Comparison of ENCODE assay signal across 1 cellular context in genomic region chr2:181790716-181791649, GRCh38.
TF ChIP-seq lines count a peak whose summit lies in the region.

No MANE protein-coding gene starts in this region.

TF ChIP-seq in HepG2, 621 proteins besides CTCF, POLR2A, EP300 and RAD21 (continued from another document and continues in another):
- TF ChIP-seq AHDC1 (CRISPR knock-in tag; IDR thresholded peaks at IDR 0.05; ENCODE audit: borderline replicate concordance) (peak; percentile 88; the same call in 1 of the 2 replicates), ZMYM4 (CRISPR knock-in tag; IDR thresholded peaks at IDR 0.05) (peak; percentile 90), ZBTB21 (CRISPR knock-in tag; IDR thresholded peaks at IDR 0.05) (0 out of 2 replicates have a peak, but pooled peaks have one; percentile 41), ERF (CRISPR knock-in tag; IDR thresholded peaks at IDR 0.05) (peak; percentile 38), ASH2L (IDR thresholded peaks at IDR 0.05; ENCODE audit: insufficient read length, low read depth, low read length) (peak; percentile 84), ZNF20 (CRISPR knock-in tag; IDR thresholded peaks at IDR 0.05) (no peak), ZNF788 (CRISPR knock-in tag; IDR thresholded peaks at IDR 0.05; ENCODE audit: borderline replicate concordance) (no peak; the same call in 1 of the 2 replicates), MAZ (IDR thresholded peaks at IDR 0.05; ENCODE audit: borderline replicate concordance, low read depth, low read length) (no peak), MAZ (CRISPR knock-in tag; IDR thresholded peaks at IDR 0.05; ENCODE audit: low read depth) (0 out of 2 replicates have a peak, but pooled peaks have one; percentile 45), FOXK2 (IDR thresholded peaks at IDR 0.05) (no peak), ZNF430 (CRISPR knock-in tag; IDR thresholded peaks at IDR 0.05) (peak; percentile 31; the same call in 1 of the 2 replicates), SNAI1 (CRISPR knock-in tag; IDR thresholded peaks at IDR 0.05; ENCODE audit: borderline replicate concordance) (no peak), ZNF839 (CRISPR knock-in tag; IDR thresholded peaks at IDR 0.05; ENCODE audit: borderline replicate concordance) (no peak), CSRNP2 (CRISPR knock-in tag; conservative IDR thresholded peaks at IDR 0.05; ENCODE audit: low read depth) (no peak), SKIL (CRISPR knock-in tag; IDR thresholded peaks at IDR 0.05; ENCODE audit: borderline replicate concordance) (peak; percentile 53; the same call in 1 of the 2 replicates), HDAC6 (IDR thresholded peaks at IDR 0.05; ENCODE audit: low read depth, low read length) (no peak), NCOA2 (CRISPR knock-in tag; IDR thresholded peaks at IDR 0.05) (peak; percentile 87), NFYB (CRISPR knock-in tag; IDR thresholded peaks at IDR 0.05) (no peak), RFXAP (CRISPR knock-in tag; IDR thresholded peaks at IDR 0.05; ENCODE audit: borderline replicate concordance) (no peak), ZFYVE20 (CRISPR knock-in tag; IDR thresholded peaks at IDR 0.05; ENCODE audit: borderline replicate concordance, low read depth) (no peak), ZNF616 (CRISPR knock-in tag; IDR thresholded peaks at IDR 0.05; ENCODE audit: low read depth) (no peak), ETV6 (CRISPR knock-in tag; conservative IDR thresholded peaks at IDR 0.05) (no peak), MLX (CRISPR knock-in tag; IDR thresholded peaks at IDR 0.05) (peak; percentile 11; the same call in 1 of the 2 replicates), RCOR2 (CRISPR knock-in tag; IDR thresholded peaks at IDR 0.05) (peak; percentile 28; the same call in 1 of the 2 replicates), NBN (conservative IDR thresholded peaks at IDR 0.05) (no peak), TBX2 (CRISPR knock-in tag; IDR thresholded peaks at IDR 0.05; ENCODE audit: borderline replicate concordance) (peak; percentile 94), THAP11 (CRISPR knock-in tag; IDR thresholded peaks at IDR 0.05) (peak; percentile 44), MBNL3 (CRISPR knock-in tag; conservative IDR thresholded peaks at IDR 0.05) (no peak), MIER2 (CRISPR knock-in tag; IDR thresholded peaks at IDR 0.05) (0 out of 2 replicates have a peak, but pooled peaks have one; percentile 32), ZNF335 (CRISPR knock-in tag; IDR thresholded peaks at IDR 0.05) (no peak), ZNF414 (CRISPR knock-in tag; IDR thresholded peaks at IDR 0.05) (0 out of 2 replicates have a peak, but pooled peaks have one; percentile 61), NCOA1 (CRISPR knock-in tag; IDR thresholded peaks at IDR 0.05) (0 out of 2 replicates have a peak, but pooled peaks have one; percentile 33), GABPA (IDR thresholded peaks at IDR 0.05; ENCODE audit: low read depth, low read length) (no peak), GABPA (CRISPR knock-in tag; IDR thresholded peaks at IDR 0.05; ENCODE audit: low read depth) (0 out of 2 replicates have a peak, but pooled peaks have one; percentile 29), ZBTB25 (CRISPR knock-in tag; IDR thresholded peaks at IDR 0.05) (no peak), ZBTB40 (IDR thresholded peaks at IDR 0.05) (no peak), ZBTB40 (CRISPR knock-in tag; IDR thresholded peaks at IDR 0.05) (no peak), CENPT (CRISPR knock-in tag; IDR thresholded peaks at IDR 0.05; ENCODE audit: low read depth) (no peak), BRD4 (CRISPR knock-in tag; IDR thresholded peaks at IDR 0.05) (no peak), RXRB (CRISPR knock-in tag; IDR thresholded peaks at IDR 0.05; ENCODE audit: borderline replicate concordance) (peak; percentile 57), SIN3A (IDR thresholded peaks at IDR 0.05; ENCODE audit: borderline replicate concordance, low read depth, low read length) (no peak), RARA (CRISPR knock-in tag; IDR thresholded peaks at IDR 0.05) (peak; percentile 49; the same call in 1 of the 2 replicates)
